Comparison of ENCODE assay signal across 17 cellular contexts in the genomic region with DNA sequence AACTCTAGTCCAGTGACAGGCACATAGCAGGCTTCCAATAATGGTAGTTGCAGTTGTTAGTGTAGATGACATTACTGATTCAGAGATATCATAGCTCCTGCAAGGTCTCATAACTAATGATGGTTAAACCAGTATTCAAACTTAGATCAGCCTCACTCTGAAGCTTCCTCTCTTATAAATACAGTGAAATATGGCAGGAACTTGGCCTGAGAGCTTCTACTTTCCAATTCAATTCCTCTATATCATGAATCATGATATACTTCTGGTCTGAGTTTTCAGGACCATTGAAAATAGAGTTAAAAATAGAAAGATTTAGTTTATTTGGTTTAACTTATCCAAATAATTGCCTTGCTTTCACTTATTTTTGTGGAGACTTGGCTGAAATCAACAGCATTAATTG.
"Had no signal": no experiment of that assay in that cellular context is flagged by ENCODE, and none has a peak within 500 bp of the region (broad histone marks: within the 10 kb centered on the region; RNA-seq: fewer than 3 reads in every experiment).

No MANE protein-coding gene starts in this region.

- ATAC-seq: activated CD4-positive, alpha-beta T cell treated with anti-CD3 and anti-CD28 coated beads for 36 hours; activated CD8-positive, alpha-beta memory T cell treated with anti-CD3 and anti-CD28 coated beads, Interleukin-2, amount 10 ng/mL, durations not matched to agents 7 days and 5 days; activated naive CD8-positive, alpha-beta T cell treated with anti-CD3 and anti-CD28 coated beads, Interleukin-2, amount 50 U/mL, for 24 hours; natural killer cell had no signal

- H3K27me3 ChIP-seq: esophagus muscularis mucosa, foreskin keratinocyte, upper lobe of right lung had no signal

- H3K4me3 ChIP-seq: esophagus muscularis mucosa, mucosa of descending colon, prostate gland, thoracic aorta, upper lobe of right lung had no signal

- H3K4me1 ChIP-seq: foreskin keratinocyte, prostate gland had no signal

- H3K27ac ChIP-seq: foreskin keratinocyte, prostate gland, thoracic aorta, upper lobe of right lung had no signal

- H3K9me3 ChIP-seq: esophagus muscularis mucosa, mucosa of descending colon, prostate gland, thoracic aorta, upper lobe of right lung had no signal

- H3K36me3 ChIP-seq: esophagus muscularis mucosa, prostate gland, thoracic aorta, upper lobe of right lung had no signal

- DNase-seq: activated CD4-positive, alpha-beta memory T cell treated with anti-CD3 and anti-CD28 coated beads for 36 hours; activated CD4-positive, alpha-beta T cell treated with anti-CD3 and anti-CD28 coated beads for 36 hours; activated CD8-positive, alpha-beta memory T cell treated with anti-CD3 and anti-CD28 coated beads, Interleukin-2, amount 10 ng/mL, durations not matched to agents 7 days and 5 days; activated naive CD4-positive, alpha-beta T cell treated with anti-CD3 and anti-CD28 coated beads for 36 hours; activated naive CD8-positive, alpha-beta T cell treated with anti-CD3 and anti-CD28 coated beads, Interleukin-2, amount 50 U/mL, for 24 hours; activated T-cell treated with anti-CD3 and anti-CD28 coated beads, Interleukin-2, amount 50 U/mL, for 1 hour; glutamatergic neuron; immature natural killer cell; mammary epithelial cell; natural killer cell; T-helper 2 cell; upper lobe of right lung had no signal
